13 cellular contexts compared by ENCODE assay signal in genomic region chr1:54284781-54285563, GRCh38.
DNase-seq lines count a peak whose midpoint lies in the region; ATAC-seq lines count a peak whose summit lies in the region.
"Had no signal": no experiment of that assay in that cellular context is flagged by ENCODE, and none has a peak within 500 bp of the region (broad histone marks: within the 10 kb centered on the region; RNA-seq: fewer than 3 reads in every experiment).

No MANE protein-coding gene starts in this region.

- no peaks in the 10 kb centered on the region for H3K9me3 ChIP-seq in effector memory CD4-positive, alpha-beta T cell (ENCODE audit: control insufficient read depth, low read length)

- peak overlapping the region; percentile 31 for H3K27ac ChIP-seq in effector memory CD4-positive, alpha-beta T cell (ENCODE audit: insufficient read depth, low read length, poor library complexity, severe bottlenecking)
- H3K27ac ChIP-seq: hepatocyte had no signal

- DNase-seq in activated gamma-delta T cell treated with Interleukin-2 at 50 U/mL for 16 hours, result peak; percentile 21
- DNase-seq in activated gamma-delta T cell (lab: John Stamatoyannopoulos, UW), result no peak
- peak; percentile 52 for DNase-seq in activated CD4-positive, alpha-beta memory T cell treated with anti-CD3 and anti-CD28 coated beads, Interleukin-2, amount 10 ng/mL, durations not matched to agents 7 days and 5 days
- no peak for DNase-seq in effector memory CD4-positive, alpha-beta T cell
- peak; percentile 48 to 59 for DNase-seq in stimulated activated naive CD8-positive, alpha-beta T cell treated with anti-CD3 and anti-CD28 coated beads, Interleukin-15, amount 100 ng/mL, for 72 hours
- no peak for DNase-seq in NCI-H526 (lab: John Stamatoyannopoulos, UW)
- DNase-seq in Right ventricle myocardium inferior (ENCODE audit: missing footprints), result no peak
- DNase-seq: activated effector memory CD4-positive, alpha-beta T cell treated with Interleukin-2 at 50 U/mL for 16 hours; NCI-H1436 treated with DMSO at 0.1 percent for 48 hours; NCI-H446 treated with DMSO at 0.1 percent for 48 hours; RPMI8226 had no signal

- H3K27me3 ChIP-seq in effector memory CD4-positive, alpha-beta T cell (replicated peaks; ENCODE audit: control insufficient read depth, insufficient read depth, low read length, poor library complexity, severe bottlenecking), result no peaks in the 10 kb centered on the region
- H3K27me3 ChIP-seq: hepatocyte had no signal

- H3K27me3 Mint-ChIP-seq in activated CD4-positive, alpha-beta memory T cell treated with anti-CD3 and anti-CD28 coated beads, Interleukin-2, amount 10 ng/mL, durations not matched to agents 7 days and 5 days, result no peaks in the 10 kb centered on the region
- no peaks in the 10 kb centered on the region for H3K27me3 Mint-ChIP-seq in stimulated activated naive CD8-positive, alpha-beta T cell treated with anti-CD3 and anti-CD28 coated beads, Interleukin-15, amount 100 ng/mL, for 72 hours

- peak overlapping the region; percentile 82 for H3K27ac Mint-ChIP-seq in activated CD4-positive, alpha-beta memory T cell treated with anti-CD3 and anti-CD28 coated beads, Interleukin-2, amount 10 ng/mL, durations not matched to agents 7 days and 5 days
- H3K27ac Mint-ChIP-seq in stimulated activated naive CD8-positive, alpha-beta T cell treated with anti-CD3 and anti-CD28 coated beads, Interleukin-15, amount 100 ng/mL, for 72 hours, result peak overlapping the region; percentile 83 to 97

- H3K36me3 Mint-ChIP-seq in activated CD4-positive, alpha-beta memory T cell treated with anti-CD3 and anti-CD28 coated beads, Interleukin-2, amount 10 ng/mL, durations not matched to agents 7 days and 5 days (ENCODE audit: low read depth), result peaks cover 8% of the 10 kb centered on the region

- no peaks in the 10 kb centered on the region for H3K9me3 Mint-ChIP-seq in activated CD4-positive, alpha-beta memory T cell treated with anti-CD3 and anti-CD28 coated beads, Interleukin-2, amount 10 ng/mL, durations not matched to agents 7 days and 5 days
- H3K9me3 Mint-ChIP-seq in stimulated activated naive CD8-positive, alpha-beta T cell treated with anti-CD3 and anti-CD28 coated beads, Interleukin-15, amount 100 ng/mL, for 72 hours, result no peaks in the 10 kb centered on the region

- intact Hi-C loops in Right ventricle myocardium inferior (cut with DNase I), result no loop called here

- H3K36me3 ChIP-seq in effector memory CD4-positive, alpha-beta T cell (ENCODE audit: control insufficient read depth, insufficient read depth, low read length), result no peaks in the 10 kb centered on the region

- H3K4me3 Mint-ChIP-seq in activated CD4-positive, alpha-beta memory T cell treated with anti-CD3 and anti-CD28 coated beads, Interleukin-2, amount 10 ng/mL, durations not matched to agents 7 days and 5 days, result peak overlapping the region; percentile 59
- H3K4me3 Mint-ChIP-seq in stimulated activated naive CD8-positive, alpha-beta T cell treated with anti-CD3 and anti-CD28 coated beads, Interleukin-15, amount 100 ng/mL, for 72 hours, result peak overlapping the region; percentile 68 to 82

- POLR2A ChIA-PET in activated CD4-positive, alpha-beta memory T cell treated with anti-CD3 and anti-CD28 coated beads, Interleukin-2, amount 10 ng/mL, durations not matched to agents 7 days and 5 days (lab: Charles Lee), result interaction anchor here (0.6 to 3.5 kb wide), 7 partner anchors 9 to 497 kb away, joined by 3 to 20 read pairs (median 4); partner anchors contain the start of genes CYB5RL, MRPL37 and SSBP3

- H3K4me1 ChIP-seq in effector memory CD4-positive, alpha-beta T cell (ENCODE audit: control insufficient read depth, insufficient read depth, low read length, poor library complexity, severe bottlenecking), result peaks cover 36% of the 10 kb centered on the region

- ATAC-seq in stimulated activated naive CD8-positive, alpha-beta T cell treated with anti-CD3 and anti-CD28 coated beads, Interleukin-15, amount 100 ng/mL, for 72 hours, result peak; percentile 63
- ATAC-seq in Right ventricle myocardium inferior (no peak), HG03439 (IDR thresholded peaks at IDR 0.05; ENCODE audit: unreplicated experiment) (no peak)

- CTCF ChIA-PET in activated CD4-positive, alpha-beta memory T cell treated with anti-CD3 and anti-CD28 coated beads, Interleukin-2, amount 10 ng/mL, durations not matched to agents 7 days and 5 days (lab: Charles Lee), result interaction anchor here (1.6 to 1.7 kb wide), 2 partner anchors 85 to 122 kb away, joined by 5 to 7 read pairs; partner anchors contain the start of genes CYB5RL and MRPL37

- no peak overlapping the region for H3K4me3 ChIP-seq in effector memory CD4-positive, alpha-beta T cell (ENCODE audit: insufficient read depth, low read depth, low read length, poor library complexity, severe bottlenecking)
- H3K4me3 ChIP-seq: hepatocyte had no signal

- H3K4me1 Mint-ChIP-seq in activated CD4-positive, alpha-beta memory T cell treated with anti-CD3 and anti-CD28 coated beads, Interleukin-2, amount 10 ng/mL, durations not matched to agents 7 days and 5 days, result peaks cover 84% of the 10 kb centered on the region
- peaks cover 95% of the 10 kb centered on the region for H3K4me1 Mint-ChIP-seq in stimulated activated naive CD8-positive, alpha-beta T cell treated with anti-CD3 and anti-CD28 coated beads, Interleukin-15, amount 100 ng/mL, for 72 hours

Comparison
In these comparisons a context has a peak if more than half of its experiments do, and no peak if none do; other contexts are left out.
1. DNase-seq: peak in activated gamma-delta T cell treated with Interleukin-2 at 50 U/mL for 16 hours (single experiment), activated CD4-positive, alpha-beta memory T cell treated with anti-CD3 and anti-CD28 coated beads, Interleukin-2, amount 10 ng/mL, durations not matched to agents 7 days and 5 days (single experiment) and stimulated activated naive CD8-positive, alpha-beta T cell treated with anti-CD3 and anti-CD28 coated beads, Interleukin-15, amount 100 ng/mL, for 72 hours (2 of 2); none in activated gamma-delta T cell (single experiment), effector memory CD4-positive, alpha-beta T cell (0 of 3), NCI-H526 (0 of 2) and Right ventricle myocardium inferior (single experiment).